Comparison of ENCODE assay signal across 17 cellular contexts in genomic region chr1:67441739-67442286, GRCh38. TPM values are rescaled to one million over a fixed set of nuclear protein-coding genes. Genes with fewer than 3 reads are reported as not detected.
DNase-seq lines count a peak whose midpoint lies in the region; ATAC-seq and TF ChIP-seq lines count a peak whose summit lies in the region.
"Had no signal": no experiment of that assay in that cellular context is flagged by ENCODE, and none has a peak within 500 bp of the region (broad histone marks: within the 10 kb centered on the region; RNA-seq: fewer than 3 reads in every experiment).

No MANE protein-coding gene starts in this region.

- H3K4me1 ChIP-seq in BLaER1 treated with 17β-estradiol and CSF1 and Interleukin-3, amounts not matched to agents 10 nM and 100 nM = peaks cover 21 to 35% (median 30%) of the 10 kb centered on the region in 10 experiments
- peaks cover 13 to 24% (median 20%) of the 10 kb centered on the region in 4 donors for H3K4me1 ChIP-seq in esophagus muscularis mucosa
- H3K4me1 ChIP-seq: neural progenitor cell had no signal

- WGBS in esophagus muscularis mucosa = 64% methylated on average over 3 of the region's 3 CpGs

- no peaks in the 10 kb centered on the region for H3K9me3 ChIP-seq in BLaER1 treated with 17β-estradiol and CSF1 and Interleukin-3, amounts not matched to agents 10 nM and 100 nM (replicated peaks in 1 of 11)
- H3K9me3 ChIP-seq in esophagus muscularis mucosa = no peaks in the 10 kb centered on the region

- peak overlapping the region in 4 of 11 experiments; percentile 7 to 52 (median 26); a peak in 2 of 22 replicates for H3K9ac ChIP-seq in BLaER1 treated with 17β-estradiol and CSF1 and Interleukin-3, amounts not matched to agents 10 nM and 100 nM
- H3K9ac ChIP-seq: neural progenitor cell had no signal

- H3K27me3 ChIP-seq in BLaER1 treated with 17β-estradiol and CSF1 and Interleukin-3, amounts not matched to agents 10 nM and 100 nM = no peaks in the 10 kb centered on the region
- H3K27me3 ChIP-seq in esophagus muscularis mucosa = no peaks in the 10 kb centered on the region
- H3K27me3 ChIP-seq: neural progenitor cell had no signal

- intact Hi-C loops in esophagus muscularis mucosa (cut with DNase I) = no loop called here

- H4K20me1 ChIP-seq in BLaER1 treated with 17β-estradiol and CSF1 and Interleukin-3, amounts not matched to agents 10 nM and 100 nM = no peaks in the 10 kb centered on the region

- no peak for TF ChIP-seq POLR2A in esophagus muscularis mucosa (IDR thresholded peaks at IDR 0.05; ENCODE audit: low read depth)

- no peak overlapping the region for H3K4me3 ChIP-seq in BLaER1 treated with 17β-estradiol and CSF1 and Interleukin-3, amounts not matched to agents 10 nM and 100 nM
- no peak overlapping the region for H3K4me3 ChIP-seq in esophagus muscularis mucosa
- H3K4me3 ChIP-seq: neural progenitor cell had no signal

- H3K27ac ChIP-seq in BLaER1 treated with 17β-estradiol and CSF1 and Interleukin-3, amounts not matched to agents 10 nM and 100 nM = peak overlapping the region in 1 of 11 experiments; percentile 18; a peak in 1 of 22 replicates
- H3K27ac ChIP-seq in esophagus muscularis mucosa (replicated peaks in 1 of 4) = peak overlapping the region in 3 of 4 donors; percentile 1 to 43 (median 18)
- H3K27ac ChIP-seq: neural progenitor cell had no signal

- DNase-seq in esophagus muscularis mucosa (ENCODE audit: extremely low spot score) = no peak
- DNase-seq in GM20000 (ENCODE audit: low spot score) = no peak
- DNase-seq in hippocampal formation (lab: John Stamatoyannopoulos, UW) = no peak
- DNase-seq in retina = no peak
- DNase-seq: activated B cell treated with CpG ODN at 0.5 μM for 24 hours; activated CD8-positive, alpha-beta memory T cell treated with anti-CD3 and anti-CD28 coated beads, Interleukin-2, amount 10 ng/mL, durations not matched to agents 7 days and 5 days; COR-L47; effector CD4-positive, alpha-beta T cell; kidney; NCI-H345; NK-92 treated with Interleukin-12 subunit alpha and Interleukin-12 subunit beta, amount 100 ng/mL, for 24 hours had no signal

- TF ChIP-seq EP300 in esophagus muscularis mucosa (IDR thresholded peaks at IDR 0.05) = no peak

- no peaks in the 10 kb centered on the region for H3K36me3 ChIP-seq in BLaER1 treated with 17β-estradiol and CSF1 and Interleukin-3, amounts not matched to agents 10 nM and 100 nM
- no peaks in the 10 kb centered on the region for H3K36me3 ChIP-seq in esophagus muscularis mucosa
- H3K36me3 ChIP-seq: neural progenitor cell had no signal

- H3K4me2 ChIP-seq in BLaER1 treated with 17β-estradiol and CSF1 and Interleukin-3, amounts not matched to agents 10 nM and 100 nM = peak overlapping the region; percentile 18 to 65 (median 58); a peak in 20 of 22 replicates
- H3K4me2 ChIP-seq: neural progenitor cell had no signal

- ATAC-seq in GM18907 (IDR thresholded peaks at IDR 0.05; ENCODE audit: unreplicated experiment) (peak; percentile 24), HG02973 (IDR thresholded peaks at IDR 0.05; ENCODE audit: unreplicated experiment) (peak; percentile 53), HG02840 (IDR thresholded peaks at IDR 0.05; ENCODE audit: low FRiP score, unreplicated experiment) (no peak)
- ATAC-seq: activated CD8-positive, alpha-beta memory T cell treated with anti-CD3 and anti-CD28 coated beads, Interleukin-2, amount 10 ng/mL, durations not matched to agents 7 days and 5 days; T-cell had no signal

- no peak for TF ChIP-seq CTCF in esophagus muscularis mucosa (IDR thresholded peaks at IDR 0.05)
- TF ChIP-seq CTCF in GM20000 (IDR thresholded peaks at IDR 0.05; ENCODE audit: extremely low read depth, missing control alignments) = no peak

RNA-seq across cellular contexts. Expression of gene SERBP1, which starts 11.6 kb away (rescaled TPM):
- 100 to 1,000 TPM; 203 to 254 (median 223) TPM for total RNA-seq in esophagus muscularis mucosa
